Comparison of ENCODE assay signal across 18 cellular contexts in the genomic region with DNA sequence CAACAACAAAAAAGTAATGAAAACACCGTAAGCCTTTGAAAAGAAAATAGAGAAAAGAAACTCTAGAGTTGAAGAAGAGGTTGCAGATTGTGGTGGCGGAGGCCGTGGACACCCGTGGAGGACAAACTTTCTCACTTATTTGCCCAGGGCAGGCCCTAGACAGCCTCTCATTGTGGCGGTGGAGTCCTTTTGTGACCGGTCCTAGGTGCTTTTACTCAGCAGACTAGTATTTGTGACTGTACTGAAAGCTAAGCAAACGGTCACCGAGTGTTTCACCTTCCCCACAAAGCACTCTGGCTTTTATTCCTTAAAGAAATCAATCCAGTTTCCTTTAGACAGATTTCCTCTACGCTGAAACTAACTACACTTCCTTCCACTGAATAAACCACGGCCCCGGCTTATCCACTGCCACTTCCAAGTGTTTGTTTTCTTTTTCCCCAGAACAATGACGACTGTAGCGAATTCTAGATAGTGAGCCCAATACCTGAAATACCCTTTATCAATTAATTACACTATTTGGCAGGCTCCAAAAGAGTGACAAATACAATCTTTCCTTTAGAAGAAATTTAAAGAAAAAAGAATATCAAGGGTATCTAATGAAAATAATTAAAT.
"Had no signal": no experiment of that assay in that cellular context is flagged by ENCODE, and none has a peak within 500 bp of the region (broad histone marks: within the 10 kb centered on the region; RNA-seq: fewer than 3 reads in every experiment).

No MANE protein-coding gene starts in this region.

- FAIRE-seq: TTC549 had no signal

- DNase-seq: activated CD4-positive, alpha-beta T cell treated with anti-CD3 and anti-CD28 coated beads, Interleukin-2, amount 50 U/mL, for 48 hours; activated gamma-delta T cell; activated T-cell treated with anti-CD3 and anti-CD28 coated beads, Interleukin-2, amount 50 U/mL, for 48 hours; amygdala; hippocampal formation; lower lobe of right lung; midbrain; naive B cell; posterior cingulate gyrus; stimulated activated CD4-positive, alpha-beta T cell treated with anti-CD3 and anti-CD28 coated beads, Interleukin-2, amount 100 ng/mL, for 24 hours; stimulated activated naive B cell treated with anti-CD40 and anti-IgM and Interleukin-4, amounts not matched to agents 10 μg/mL and 1 μg/mL and 100 μg/mL, for 72 hours had no signal

- H3K4me3 Mint-ChIP-seq: activated naive CD8-positive, alpha-beta T cell; naive B cell; stimulated activated naive B cell treated with anti-CD40 and anti-IgM and Interleukin-4, amounts not matched to agents 10 μg/mL and 1 μg/mL and 100 μg/mL, for 72 hours; T-helper 1 cell treated with Interleukin-12 subunit alpha and Interleukin-12 subunit beta and Interleukin-4 antibody, amounts not matched to agents 30 μg/mL and 1 μg/mL, for 36 hours; type B pancreatic cell had no signal

- H3K9me3 ChIP-seq: lower lobe of right lung, neutrophil had no signal

- ATAC-seq: sciatic nerve; stimulated activated naive B cell treated with anti-CD40 and anti-IgM and Interleukin-4, amounts not matched to agents 10 μg/mL and 1 μg/mL and 100 μg/mL, for 72 hours had no signal

- H3K27me3 Mint-ChIP-seq: activated naive CD8-positive, alpha-beta T cell; naive B cell; stimulated activated naive B cell treated with anti-CD40 and anti-IgM and Interleukin-4, amounts not matched to agents 10 μg/mL and 1 μg/mL and 100 μg/mL, for 72 hours; type B pancreatic cell had no signal

- H3K4me3 ChIP-seq: lower lobe of right lung, SK-N-MC had no signal

- H3K27ac Mint-ChIP-seq: activated naive CD8-positive, alpha-beta T cell; stimulated activated naive B cell treated with anti-CD40 and anti-IgM and Interleukin-4, amounts not matched to agents 10 μg/mL and 1 μg/mL and 100 μg/mL, for 72 hours; T-helper 1 cell treated with Interleukin-12 subunit alpha and Interleukin-12 subunit beta and Interleukin-4 antibody, amounts not matched to agents 30 μg/mL and 1 μg/mL, for 36 hours; type B pancreatic cell had no signal

- H3K27ac ChIP-seq: lower lobe of right lung, neutrophil, SK-N-MC had no signal

- H3K27me3 ChIP-seq: neutrophil had no signal

- H3K9me3 Mint-ChIP-seq: T-helper 1 cell treated with Interleukin-12 subunit alpha and Interleukin-12 subunit beta and Interleukin-4 antibody, amounts not matched to agents 30 μg/mL and 1 μg/mL, for 36 hours; type B pancreatic cell had no signal

- H3K36me3 ChIP-seq: lower lobe of right lung, neutrophil had no signal
